Comparison of ENCODE assay signal across 8 cellular contexts in genomic region chr9:95171001-95171400, GRCh38.
DNase-seq lines count a peak whose midpoint lies in the region; ATAC-seq, FAIRE-seq and TF ChIP-seq lines count a peak whose summit lies in the region.

No MANE protein-coding gene starts in this region.

- no peaks in the 10 kb centered on the region for H4K20me1 ChIP-seq in GM12878 (ENCODE audit: control insufficient read depth, insufficient read depth)

- H3K27ac ChIP-seq in GM12878 (ENCODE audit: control insufficient read depth, insufficient read depth) = no peak overlapping the region; the same call in 1 of the 2 replicates
- H3K27ac ChIP-seq in vagina = no peak overlapping the region

- TF ChIP-seq RAD21 in GM12878 (IDR thresholded peaks at IDR 0.05; ENCODE audit: insufficient read depth, low read depth, low read length) = no peak

- H3K36me3 ChIP-seq in GM12878 (ENCODE audit: control insufficient read depth in 2 of 2, insufficient read depth in 2 of 2, low read length in 1 of 2) = no peaks in the 10 kb centered on the region
- no peaks in the 10 kb centered on the region for H3K36me3 ChIP-seq in vagina

- DNase-seq in activated CD4-positive, CD25-positive, alpha-beta regulatory T cell (lab: John Stamatoyannopoulos, UW) = no peak
- DNase-seq in NCI-H2107 (lab: John Stamatoyannopoulos, UW) (peak; percentile 19), GM12878 (ENCODE audit: low read depth, low spot score) (peak; percentile 13), renal cortical epithelial cell (ENCODE audit: low read depth) (peak; percentile 45), vagina (ENCODE audit: extremely low spot score in 2 of 2) (no peak), NOMO-1 (lab: John Stamatoyannopoulos, UW; ENCODE audit: unreplicated experiment in 2 of 2) (no peak)

- no peak overlapping the region for H3K4me2 ChIP-seq in GM12878 (ENCODE audit: control insufficient read depth, insufficient read depth)

- BruUV-seq in GM12878 (replicated peaks; lab: Mats Ljungman, UMichigan) = no TSS peak

- FAIRE-seq in GM12878 (lab: Jason Lieb, UNC) = peak; percentile 83

- H3K27me3 ChIP-seq in GM12878 (replicated peaks in 1 of 2; ENCODE audit: control insufficient read depth in 2 of 2, insufficient read depth in 2 of 2, low read length in 1 of 2) (no peaks in the 10 kb centered on the region), vagina (no peaks in the 10 kb centered on the region)

- no peaks in the 10 kb centered on the region for H3K79me2 ChIP-seq in GM12878 (ENCODE audit: control insufficient read depth, insufficient read depth, low read length)

- H2AFZ ChIP-seq in GM12878 (ENCODE audit: control insufficient read depth, low read depth, low read length) = peak overlapping the region; percentile 53; the same call in 1 of the 2 replicates

- in situ Hi-C loops in GM12878 (cut with MboI) = no loop called here

- 0% methylated on average over 4 of the region's 4 CpGs for WGBS in GM12878 (ENCODE audit: insufficient coverage, insufficient replicate concordance, low lambda C conversion rate, missing lambda C conversion rate)

- peak; percentile 68 to 82 for ATAC-seq in activated CD4-positive, CD25-positive, alpha-beta regulatory T cell treated with anti-CD3 and anti-CD28 coated beads, Interleukin-2, amount 50 U/mL, for 24 hours
- ATAC-seq in GM12878 = peak; percentile 91
- ATAC-seq in GM21576 (IDR thresholded peaks at IDR 0.05; ENCODE audit: unreplicated experiment) = no peak

- no peak overlapping the region for H3K4me3 ChIP-seq in GM12878
- no peak overlapping the region for H3K4me3 ChIP-seq in vagina

- SMC1A ChIA-PET in GM12878 (lab: Charles Lee; ENCODE audit: uncharacterized antibody, unreplicated experiment) = interaction anchor here (1.3 kb wide), 2 partner anchors 23 to 40 kb away, joined by 3 to 4 read pairs; no protein-coding TSS in a partner anchor

- POLR2A ChIA-PET in GM12878 (lab: Charles Lee) = interaction anchor here (0.5 kb wide), 1 partner anchor 449 kb away, joined by 3 read pairs; no protein-coding TSS in a partner anchor

- RAD21 ChIA-PET in GM12878 (lab: Charles Lee; ENCODE audit: unreplicated experiment) = interaction anchor here (0.7 to 1.3 kb wide), 2 partner anchors 410 to 490 kb away, joined by 3 to 4 read pairs; no protein-coding TSS in a partner anchor

- H3K4me1 ChIP-seq in GM12878 (ENCODE audit: control insufficient read depth, insufficient read depth, low read length) (peaks cover 5% of the 10 kb centered on the region; the same call in 1 of the 2 replicates), vagina (no peaks in the 10 kb centered on the region)

- TF ChIP-seq POLR2A in GM12878 (IDR thresholded peaks at IDR 0.05; ENCODE audit: low read depth, low read length) = no peak
- no peak for TF ChIP-seq POLR2A in vagina (IDR thresholded peaks at IDR 0.05)

- CTCF ChIA-PET in GM12878 (lab: Yijun Ruan, JAX) = interaction anchor here (0.8 to 0.9 kb wide), 2 partner anchors 9 to 93 kb away, joined by 3 read pairs; no protein-coding TSS in a partner anchor

- TF ChIP-seq CTCF in GM12878 (IDR thresholded peaks at IDR 0.05 in 2 of 3, conservative IDR thresholded peaks at IDR 0.05 in 1 of 3; ENCODE audit: control insufficient read depth in 2 of 3, extremely low read depth in 1 of 3, insufficient read depth in 1 of 3, low read depth in 3 of 3, low read length in 3 of 3) (no peak), vagina (IDR thresholded peaks at IDR 0.05) (no peak)

- no peak overlapping the region; the same call in 1 of the 2 replicates for H3K9ac ChIP-seq in GM12878 (ENCODE audit: control insufficient read depth, insufficient read depth, low read length)

- H3K9me3 ChIP-seq in GM12878 (replicated peaks; ENCODE audit: control insufficient read depth, insufficient read depth, low read length) (no peaks in the 10 kb centered on the region; the same call in 2 of the 3 replicates), vagina (no peaks in the 10 kb centered on the region)

- intact Hi-C loops in GM12878 (cut with micrococcal nuclease; ENCODE audit: unreplicated experiment) (no loop called here), vagina (cut with DNase I) (no loop called here)

- TF ChIP-seq EP300 in GM12878 (IDR thresholded peaks at IDR 0.05; ENCODE audit: borderline replicate concordance in 1 of 2, control insufficient read depth in 1 of 2, low read depth in 2 of 2, low read length in 2 of 2) = no peak; a peak in 1 of 4 replicates

TF ChIP-seq in GM12878, 131 proteins besides CTCF, POLR2A, EP300 and RAD21 (continues in another document):
- TF ChIP-seq CBX5 (IDR thresholded peaks at IDR 0.05; ENCODE audit: low read depth) = no peak
- TF ChIP-seq USF1 (IDR thresholded peaks at IDR 0.05; ENCODE audit: borderline replicate concordance, extremely low read length, insufficient read depth, low read depth, low read length) = no peak
- TF ChIP-seq ZNF592 (IDR thresholded peaks at IDR 0.05) = no peak
- TF ChIP-seq CBFB (IDR thresholded peaks at IDR 0.05; ENCODE audit: low read depth) = no peak
- TF ChIP-seq PML (IDR thresholded peaks at IDR 0.05; ENCODE audit: low read length) = peak; percentile 45; the same call in 1 of the 2 replicates
- TF ChIP-seq FOXM1 (IDR thresholded peaks at IDR 0.05; ENCODE audit: low read depth, low read length) = peak; percentile 55; the same call in 1 of the 2 replicates
- TF ChIP-seq IKZF1 (conservative IDR thresholded peaks at IDR 0.05) = peak; percentile 53
- TF ChIP-seq ATF2 (IDR thresholded peaks at IDR 0.05; ENCODE audit: low read length) = peak; percentile 95
- TF ChIP-seq ETV6 (conservative IDR thresholded peaks at IDR 0.05 in 1 of 2, IDR thresholded peaks at IDR 0.05 in 1 of 2; ENCODE audit: borderline replicate concordance in 1 of 2, low read depth in 1 of 2) = peak in 1 of 2 experiments; percentile 78; a peak in 1 of 4 replicates
- no peak for TF ChIP-seq IRF5 (IDR thresholded peaks at IDR 0.05; ENCODE audit: borderline replicate concordance)
- no peak for TF ChIP-seq JUND (IDR thresholded peaks at IDR 0.05; ENCODE audit: low read depth, low read length)
- TF ChIP-seq TCF12 (IDR thresholded peaks at IDR 0.05; ENCODE audit: low read depth, low read length) = no peak
- peak; percentile 78; the same call in 1 of the 2 replicates for TF ChIP-seq NFIC (IDR thresholded peaks at IDR 0.05; ENCODE audit: low read depth, low read length)

Comparison
In these comparisons a context has a peak if more than half of its experiments do, and no peak if none do; other contexts are left out.
1. DNase-seq: peak in NCI-H2107 (single experiment), GM12878 (single experiment) and renal cortical epithelial cell (single experiment); none in activated CD4-positive, CD25-positive, alpha-beta regulatory T cell (0 of 4), vagina (0 of 2) and NOMO-1 (0 of 2).